Comparison of ENCODE assay signal across 34 cellular contexts in genomic region chr1:201411292-201411691, GRCh38. TPM values are rescaled to one million over a fixed set of nuclear protein-coding genes. Genes with fewer than 3 reads are reported as not detected.
"Had no signal": no experiment of that assay in that cellular context is flagged by ENCODE, and none has a peak within 500 bp of the region (broad histone marks: within the 10 kb centered on the region; RNA-seq: fewer than 3 reads in every experiment).

No MANE protein-coding gene starts in this region.

- H3K36me3 ChIP-seq: neutrophil, ovary, right lobe of liver, sigmoid colon, spleen, suprapubic skin, tibial artery, transverse colon, upper lobe of right lung, uterus had no signal

- H3K4me2 ChIP-seq: smooth muscle cell had no signal

- DNase-seq: naive thymus-derived CD8-positive, alpha-beta T cell; nephron progenitor cell; nucleus accumbens; ovary; psoas muscle; right cardiac atrium; right lobe of liver; sigmoid colon; spleen; stimulated activated CD4-positive, alpha-beta T cell treated with anti-CD3 and anti-CD28 coated beads, Interleukin-12 subunit alpha, Interleukin-12 subunit beta, amount 100 ng/mL, for 4 hours; stimulated activated CD4-positive, alpha-beta T cell treated with anti-CD3 and anti-CD28 coated beads, Interleukin-1b, Interleukin-23, amount 100 ng/mL, for 48 hours; stimulated activated CD4-positive, alpha-beta T cell treated with anti-CD3 and anti-CD28 coated beads, Interleukin-4, amount 100 ng/mL, for 1 hour; stimulated activated CD4-positive, alpha-beta T cell treated with anti-CD3 and anti-CD28 coated beads, Interleukin-4, amount 100 ng/mL, for 4 hours; stimulated activated CD8-positive, alpha-beta memory T cell treated with anti-CD3 and anti-CD28 coated beads, Interleukin-4, amount 100 ng/mL, for 48 hours; stimulated activated naive CD4-positive, alpha-beta T cell; stimulated activated naive CD8-positive, alpha-beta T cell treated with anti-CD3 and anti-CD28 coated beads, Interleukin-15, amount 100 ng/mL, for 72 hours; stimulated activated naive CD8-positive, alpha-beta T cell treated with anti-CD3 and anti-CD28 coated beads, Interleukin-15, Interleukin-2, amounts not matched to agents 100 U/mL and 50 U/mL, for 24 hours; substantia nigra; testis; tibial artery; transverse colon; upper lobe of right lung; uterus had no signal

- H3K79me2 ChIP-seq: parathyroid adenoma had no signal

- H3K4me3 ChIP-seq: ovary, psoas muscle, right lobe of liver, sigmoid colon, skin epidermis, smooth muscle cell, spleen, suprapubic skin, testis, tibial artery, transverse colon, upper lobe of right lung, uterus had no signal

- H3K27me3 ChIP-seq: ovary, right lobe of liver, sigmoid colon, suprapubic skin, testis, tibial artery, transverse colon, upper lobe of right lung, uterus had no signal

- H3K9me3 ChIP-seq: neutrophil, ovary, psoas muscle, right lobe of liver, sigmoid colon, spleen, suprapubic skin, testis, tibial artery, transverse colon, upper lobe of right lung, uterus had no signal

- H3K4me1 ChIP-seq: parathyroid adenoma, psoas muscle, right lobe of liver, sigmoid colon, spleen, testis, tibial artery, upper lobe of right lung, uterus had no signal

- ATAC-seq: naive thymus-derived CD8-positive, alpha-beta T cell; natural killer cell treated with Interleukin-12 subunit alpha and Interleukin-12 subunit beta and Interleukin-15 and Interleukin-18, amount 100 ng/mL, for 72 hours; psoas muscle; right cardiac atrium; right lobe of liver; stimulated activated memory B cell treated with anti-CD40 and anti-IgM and Interleukin-4, amounts not matched to agents 10 μg/mL and 1 μg/mL and 100 μg/mL, for 72 hours; stimulated activated naive CD8-positive, alpha-beta T cell treated with anti-CD3 and anti-CD28 coated beads, Interleukin-15, amount 100 ng/mL, for 72 hours; stimulated activated naive CD8-positive, alpha-beta T cell treated with anti-CD3 and anti-CD28 coated beads, Interleukin-15, Interleukin-2, amounts not matched to agents 100 U/mL and 50 U/mL, for 24 hours; upper lobe of right lung had no signal

- H2AFZ ChIP-seq: parathyroid adenoma had no signal

- H3K27ac ChIP-seq: neutrophil, ovary, parathyroid adenoma, psoas muscle, right lobe of liver, sigmoid colon, skin epidermis, spleen, suprapubic skin, testis, tibial artery, transverse colon, upper lobe of right lung, uterus had no signal

- H3K9ac ChIP-seq: parathyroid adenoma had no signal

RNA-seq across cellular contexts. Expression of gene TNNI1, which starts 10.2 kb away (rescaled TPM):
- total RNA-seq: naive thymus-derived CD8-positive, alpha-beta T cell; natural killer cell treated with Interleukin-12 subunit alpha and Interleukin-12 subunit beta and Interleukin-15 and Interleukin-18, amount 100 ng/mL, for 72 hours; progenitor cell of endocrine pancreas; renal cortical epithelial cell; sigmoid colon; spleen had no signal
- polyA plus RNA-seq: naive thymus-derived CD8-positive, alpha-beta T cell; urinary bladder had no signal

RNA-seq across cellular contexts. Expression of gene LAD1, which starts 12.2 kb away (rescaled TPM):
- total RNA-seq: naive thymus-derived CD8-positive, alpha-beta T cell; natural killer cell treated with Interleukin-12 subunit alpha and Interleukin-12 subunit beta and Interleukin-15 and Interleukin-18, amount 100 ng/mL, for 72 hours; neural crest cell; sigmoid colon had no signal
- polyA plus RNA-seq: naive thymus-derived CD8-positive, alpha-beta T cell had no signal

RNA-seq across cellular contexts. Expression of gene TNNT2, which starts 33.8 kb away (rescaled TPM):
- total RNA-seq: naive thymus-derived CD8-positive, alpha-beta T cell; natural killer cell treated with Interleukin-12 subunit alpha and Interleukin-12 subunit beta and Interleukin-15 and Interleukin-18, amount 100 ng/mL, for 72 hours; neural crest cell had no signal
- polyA plus RNA-seq: naive thymus-derived CD8-positive, alpha-beta T cell had no signal

RNA-seq across cellular contexts. Expression of gene PHLDA3, which starts 57.7 kb away (rescaled TPM):
- polyA plus RNA-seq: naive thymus-derived CD8-positive, alpha-beta T cell had no signal
